ENCODE assay signal across 1 cellular context in the genomic region with DNA sequence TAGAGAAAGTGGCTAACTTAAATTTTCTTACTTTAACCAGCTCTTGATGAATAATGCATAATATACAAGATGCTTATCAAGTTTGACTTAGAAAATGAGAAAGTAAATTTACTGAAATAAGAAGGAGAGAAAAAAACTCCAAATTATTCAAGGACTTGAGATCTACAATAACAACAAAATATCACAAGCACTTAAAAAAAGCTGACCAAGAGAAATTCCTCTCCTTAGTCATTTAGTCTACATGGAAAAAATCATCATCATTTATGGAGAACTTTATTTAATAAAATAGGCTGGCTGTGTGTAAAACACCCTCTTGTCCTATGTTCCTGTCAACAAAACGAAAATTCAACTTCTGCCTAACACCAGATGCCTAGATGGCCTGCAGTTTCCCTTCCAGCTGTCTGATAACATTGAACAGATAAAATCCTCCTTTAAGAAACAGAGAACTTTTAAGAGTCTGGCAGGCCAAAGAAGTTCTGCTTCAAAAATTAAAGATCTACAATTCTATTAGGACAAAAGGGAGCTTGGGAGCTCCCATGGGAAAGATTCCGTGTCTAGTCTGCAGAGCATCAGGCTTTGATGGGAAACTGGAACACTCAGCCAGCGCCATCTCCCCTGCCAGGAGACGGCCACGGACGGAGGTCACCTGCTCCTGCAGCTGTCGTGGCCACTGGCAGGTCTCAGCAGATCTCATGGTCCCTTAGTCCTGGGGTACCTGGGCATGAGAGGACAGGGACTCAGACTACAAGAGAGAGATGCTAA.
TF ChIP-seq lines count a peak whose summit lies in the region.

No MANE protein-coding gene starts in this region.

TF ChIP-seq in HepG2, 621 proteins besides CTCF, POLR2A, EP300 and RAD21:
- no peak for TF ChIP-seq HHEX (CRISPR knock-in tag; IDR thresholded peaks at IDR 0.05)
- TF ChIP-seq MAFG (CRISPR knock-in tag; IDR thresholded peaks at IDR 0.05), result no peak
- TF ChIP-seq, protein P1, sequence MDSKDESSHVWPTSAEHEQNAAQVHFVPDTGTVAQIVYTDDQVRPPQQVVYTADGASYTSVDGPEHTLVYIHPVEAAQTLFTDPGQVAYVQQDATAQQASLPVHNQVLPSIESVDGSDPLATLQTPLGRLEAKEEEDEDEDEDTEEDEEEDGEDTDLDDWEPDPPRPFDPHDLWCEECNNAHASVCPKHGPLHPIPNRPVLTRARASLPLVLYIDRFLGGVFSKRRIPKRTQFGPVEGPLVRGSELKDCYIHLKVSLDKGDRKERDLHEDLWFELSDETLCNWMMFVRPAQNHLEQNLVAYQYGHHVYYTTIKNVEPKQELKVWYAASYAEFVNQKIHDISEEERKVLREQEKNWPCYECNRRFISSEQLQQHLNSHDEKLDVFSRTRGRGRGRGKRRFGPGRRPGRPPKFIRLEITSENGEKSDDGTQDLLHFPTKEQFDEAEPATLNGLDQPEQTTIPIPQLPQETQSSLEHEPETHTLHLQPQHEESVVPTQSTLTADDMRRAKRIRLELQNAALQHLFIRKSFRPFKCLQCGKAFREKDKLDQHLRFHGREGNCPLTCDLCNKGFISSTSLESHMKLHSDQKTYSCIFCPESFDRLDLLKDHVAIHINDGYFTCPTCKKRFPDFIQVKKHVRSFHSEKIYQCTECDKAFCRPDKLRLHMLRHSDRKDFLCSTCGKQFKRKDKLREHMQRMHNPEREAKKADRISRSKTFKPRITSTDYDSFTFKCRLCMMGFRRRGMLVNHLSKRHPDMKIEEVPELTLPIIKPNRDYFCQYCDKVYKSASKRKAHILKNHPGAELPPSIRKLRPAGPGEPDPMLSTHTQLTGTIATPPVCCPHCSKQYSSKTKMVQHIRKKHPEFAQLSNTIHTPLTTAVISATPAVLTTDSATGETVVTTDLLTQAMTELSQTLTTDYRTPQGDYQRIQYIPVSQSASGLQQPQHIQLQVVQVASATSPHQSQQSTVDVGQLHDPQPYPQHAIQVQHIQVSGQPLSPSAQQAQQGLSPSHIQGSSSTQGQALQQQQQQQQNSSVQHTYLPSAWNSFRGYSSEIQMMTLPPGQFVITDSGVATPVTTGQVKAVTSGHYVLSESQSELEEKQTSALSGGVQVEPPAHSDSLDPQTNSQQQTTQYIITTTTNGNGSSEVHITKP (CRISPR knock-in tag; IDR thresholded peaks at IDR 0.05; ENCODE audit: low read depth), result no peak
- no peak for TF ChIP-seq CHD4 (IDR thresholded peaks at IDR 0.05; ENCODE audit: borderline replicate concordance, low read length)
- TF ChIP-seq HDAC6 (IDR thresholded peaks at IDR 0.05; ENCODE audit: low read depth, low read length), result no peak
- TF ChIP-seq ZNF552 (CRISPR knock-in tag; IDR thresholded peaks at IDR 0.05; ENCODE audit: borderline replicate concordance), result no peak
- TF ChIP-seq AHR (CRISPR knock-in tag; IDR thresholded peaks at IDR 0.05), result no peak
- TF ChIP-seq MAFF (IDR thresholded peaks at IDR 0.05; ENCODE audit: low read depth, low read length), result 0 out of 2 replicates have a peak, but pooled peaks have one; percentile 29
- TF ChIP-seq MAFK (conservative IDR thresholded peaks at IDR 0.05 in 1 of 2, IDR thresholded peaks at IDR 0.05 in 1 of 2; ENCODE audit: low read length in 2 of 2), result peak; percentile 36 to 61; a peak in 3 of 4 replicates
- TF ChIP-seq ZSCAN9 (CRISPR knock-in tag; IDR thresholded peaks at IDR 0.05; ENCODE audit: borderline replicate concordance), result no peak
- TF ChIP-seq TBX2 (CRISPR knock-in tag; IDR thresholded peaks at IDR 0.05; ENCODE audit: borderline replicate concordance), result no peak
- TF ChIP-seq, protein P2, sequence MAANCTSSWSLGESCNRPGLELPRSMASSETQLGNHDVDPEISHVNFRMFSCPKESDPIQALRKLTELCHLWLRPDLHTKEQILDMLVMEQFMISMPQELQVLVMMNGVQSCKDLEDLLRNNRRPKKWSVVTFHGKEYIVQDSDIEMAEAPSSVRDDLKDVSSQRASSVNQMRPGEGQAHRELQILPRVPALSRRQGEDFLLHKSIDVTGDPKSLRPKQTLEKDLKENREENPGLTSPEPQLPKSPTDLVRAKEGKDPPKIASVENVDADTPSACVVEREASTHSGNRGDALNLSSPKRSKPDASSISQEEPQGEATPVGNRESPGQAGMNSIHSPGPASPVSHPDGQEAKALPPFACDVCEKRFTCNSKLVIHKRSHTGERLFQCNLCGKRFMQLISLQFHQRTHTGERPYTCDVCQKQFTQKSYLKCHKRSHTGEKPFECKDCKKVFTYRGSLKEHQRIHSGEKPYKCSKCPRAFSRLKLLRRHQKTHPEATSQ (CRISPR knock-in tag; IDR thresholded peaks at IDR 0.05; ENCODE audit: borderline replicate concordance), result no peak
- TF ChIP-seq BHLHE40 (IDR thresholded peaks at IDR 0.05; ENCODE audit: low read length), result no peak
- TF ChIP-seq ZBTB8A (CRISPR knock-in tag; IDR thresholded peaks at IDR 0.05; ENCODE audit: borderline replicate concordance, low read depth), result no peak
- no peak for TF ChIP-seq ZNF768 (CRISPR knock-in tag; IDR thresholded peaks at IDR 0.05)
- TF ChIP-seq, protein P3, sequence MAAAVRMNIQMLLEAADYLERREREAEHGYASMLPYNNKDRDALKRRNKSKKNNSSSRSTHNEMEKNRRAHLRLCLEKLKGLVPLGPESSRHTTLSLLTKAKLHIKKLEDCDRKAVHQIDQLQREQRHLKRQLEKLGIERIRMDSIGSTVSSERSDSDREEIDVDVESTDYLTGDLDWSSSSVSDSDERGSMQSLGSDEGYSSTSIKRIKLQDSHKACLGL (CRISPR knock-in tag; IDR thresholded peaks at IDR 0.05), result no peak
- TF ChIP-seq CHD2 (IDR thresholded peaks at IDR 0.05; ENCODE audit: low read depth, low read length), result no peak
